Comparison of ENCODE assay signal across 7 cellular contexts in the genomic region with DNA sequence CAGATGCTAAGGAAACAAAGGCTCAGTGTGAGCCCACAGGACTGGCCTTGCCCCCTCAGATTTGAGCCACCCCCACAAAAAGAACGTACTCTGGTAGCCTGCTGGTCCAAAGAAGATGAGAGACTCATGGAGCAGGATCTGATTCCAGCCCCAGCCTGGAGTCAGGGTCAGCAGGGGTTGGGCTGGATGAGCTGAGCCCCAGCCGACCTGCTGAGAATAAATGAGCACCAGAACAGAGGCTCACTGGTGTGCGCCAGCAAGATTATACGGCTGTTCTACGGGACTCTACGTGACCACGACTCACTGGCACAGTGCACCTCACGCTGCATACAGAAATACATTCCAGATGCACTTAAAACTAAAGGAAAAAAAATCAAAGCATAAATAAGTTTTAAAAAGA.
"Had no signal": no experiment of that assay in that cellular context is flagged by ENCODE, and none has a peak within 500 bp of the region (broad histone marks: within the 10 kb centered on the region; RNA-seq: fewer than 3 reads in every experiment).

No MANE protein-coding gene starts in this region.

- H3K9me3 Mint-ChIP-seq: GM23338, H9, IgD-negative memory B cell had no signal

- H3K4me3 ChIP-seq: GM23338 had no signal

- H3K4me3 Mint-ChIP-seq: GM23338, H9, HFFc6 had no signal

- H3K27ac Mint-ChIP-seq: GM23338, H9, HFFc6, IgD-negative memory B cell had no signal

- ATAC-seq: GM23338, HepG2 had no signal

- H3K4me2 ChIP-seq: GM23338 had no signal

- H3K36me3 Mint-ChIP-seq: IgD-negative memory B cell had no signal

- H3K27ac ChIP-seq: HL-60 had no signal

- H3K4me1 Mint-ChIP-seq: GM23338, IgD-negative memory B cell had no signal

- H2AFZ ChIP-seq: GM23338 had no signal

- DNase-seq: H9, HCEC 1CT, HFFc6 had no signal
